In the genomic region with DNA sequence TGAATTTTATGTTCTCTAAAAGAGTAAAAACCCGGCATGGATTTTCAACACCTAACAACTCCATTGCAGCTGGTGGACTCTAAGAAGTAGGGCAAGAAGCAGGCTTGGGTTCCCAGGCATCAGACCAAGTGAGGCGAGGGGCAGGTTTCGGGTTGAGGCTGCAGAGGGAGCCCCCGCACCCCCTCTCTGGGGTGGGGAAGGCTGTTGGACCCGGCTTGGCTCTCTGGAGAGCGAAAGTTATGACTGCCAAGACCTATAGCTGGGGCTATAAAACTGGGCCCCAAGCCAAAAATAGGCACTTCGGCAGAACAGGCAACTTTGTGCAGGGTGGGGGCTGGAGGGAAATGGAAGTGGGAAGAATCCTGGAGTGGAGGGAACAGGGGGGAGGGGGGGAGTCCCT, we compare ENCODE assay signal across 8 cellular contexts. TPM values are rescaled to one million over a fixed set of nuclear protein-coding genes. Genes with fewer than 3 reads are reported as not detected.
A peak's percentile ranks its signal among the peaks of the same experiment; 100 is the strongest.
DNase-seq lines count a peak whose midpoint lies in the region; ATAC-seq and TF ChIP-seq lines count a peak whose summit lies in the region.
"Not testable (repeated sequence)": the region's sequence is repeated elsewhere in the genome, so short reads cannot be mapped to it uniquely, and the experiment has no call there.

No MANE protein-coding gene starts in this region.

- H3K4me3 ChIP-seq in BE2C (ENCODE audit: low read depth, low read length), result 0 out of 2 replicates have a peak overlapping the region, but pooled peaks have one; percentile 23
- H3K4me3 ChIP-seq in H7 (ENCODE audit: insufficient read depth, low read depth, low read length), result peak overlapping the region; percentile 45
- peak overlapping the region; percentile 79 for H3K4me3 ChIP-seq in coronary artery
- H3K4me3 ChIP-seq in iPS DF 6.9 (ENCODE audit: low read length), result peak overlapping the region; percentile 97; the same call in 1 of the 2 replicates

- not testable (repeated sequence) for ATAC-seq in activated T-helper 17 cell treated with anti-CD3 and anti-CD28 coated beads, Interleukin-2, amount 50 U/mL, for 72 hours (replicated peaks); stimulated activated memory B cell treated with anti-CD40 and anti-IgM and Interleukin-4, amounts not matched to agents 10 μg/mL and 1 μg/mL and 100 μg/mL, for 72 hours

- not testable (repeated sequence) for H3K36me3 Mint-ChIP-seq in activated T-helper 17 cell treated with anti-CD3 and anti-CD28 coated beads, Interleukin-2, amount 50 U/mL, for 72 hours (ENCODE audit: low read depth); neural crest cell (ENCODE audit: low read depth); stimulated activated memory B cell treated with anti-CD40 and anti-IgM and Interleukin-4, amounts not matched to agents 10 μg/mL and 1 μg/mL and 100 μg/mL, for 72 hours

- H3K36me3 ChIP-seq in BE2C; H7 (replicated peaks; ENCODE audit: control insufficient read depth, insufficient read depth, low read length); iPS DF 6.9 (ENCODE audit: control insufficient read depth, insufficient read depth, low read length): not testable (repeated sequence)

- peak overlapping the region; percentile 89 for H3K4me3 Mint-ChIP-seq in activated T-helper 17 cell treated with anti-CD3 and anti-CD28 coated beads, Interleukin-2, amount 50 U/mL, for 72 hours
- peak overlapping the region; percentile 93 for H3K4me3 Mint-ChIP-seq in neural crest cell
- H3K4me3 Mint-ChIP-seq in stimulated activated memory B cell treated with anti-CD40 and anti-IgM and Interleukin-4, amounts not matched to agents 10 μg/mL and 1 μg/mL and 100 μg/mL, for 72 hours, result peak overlapping the region; percentile 95

- H3K4me1 ChIP-seq in BE2C; iPS DF 6.9 (ENCODE audit: control insufficient read depth, insufficient read depth, low read length): not testable (repeated sequence)

- not testable (repeated sequence) for H3K4me1 Mint-ChIP-seq in activated T-helper 17 cell treated with anti-CD3 and anti-CD28 coated beads, Interleukin-2, amount 50 U/mL, for 72 hours
- peaks cover 16% of the 10 kb centered on the region for H3K4me1 Mint-ChIP-seq in neural crest cell
- H3K4me1 Mint-ChIP-seq in stimulated activated memory B cell treated with anti-CD40 and anti-IgM and Interleukin-4, amounts not matched to agents 10 μg/mL and 1 μg/mL and 100 μg/mL, for 72 hours, result peaks cover 42% of the 10 kb centered on the region

- H3K27ac Mint-ChIP-seq in activated T-helper 17 cell treated with anti-CD3 and anti-CD28 coated beads, Interleukin-2, amount 50 U/mL, for 72 hours; neural crest cell (ENCODE audit: unreplicated experiment): not testable (repeated sequence)
- peak overlapping the region; percentile 83 for H3K27ac Mint-ChIP-seq in stimulated activated memory B cell treated with anti-CD40 and anti-IgM and Interleukin-4, amounts not matched to agents 10 μg/mL and 1 μg/mL and 100 μg/mL, for 72 hours

- not testable (repeated sequence) for TF ChIP-seq CTCF in BE2C (IDR thresholded peaks at IDR 0.05; ENCODE audit: low read depth, low read length); coronary artery (IDR thresholded peaks at IDR 0.05); neural crest cell (conservative IDR thresholded peaks at IDR 0.05)

- H3K9me3 Mint-ChIP-seq in activated T-helper 17 cell treated with anti-CD3 and anti-CD28 coated beads, Interleukin-2, amount 50 U/mL, for 72 hours; neural crest cell; stimulated activated memory B cell treated with anti-CD40 and anti-IgM and Interleukin-4, amounts not matched to agents 10 μg/mL and 1 μg/mL and 100 μg/mL, for 72 hours: not testable (repeated sequence)

- DNase-seq in BE2C; H7; coronary artery (ENCODE audit: low spot score); iPS DF 6.9 (ENCODE audit: low read depth, low spot score); neural crest cell (ENCODE audit: low read depth, low spot score): not testable (repeated sequence)
- DNase-seq in RPMI8226, result peak; percentile 63

- H3K27ac ChIP-seq in coronary artery, result peak overlapping the region in 1 of 2 donors; percentile 76
- not testable (repeated sequence) for H3K27ac ChIP-seq in iPS DF 6.9 (ENCODE audit: low read length)

- H3K27me3 ChIP-seq in BE2C; H7 (ENCODE audit: control insufficient read depth, insufficient read depth, low read length); iPS DF 6.9 (ENCODE audit: control insufficient read depth, insufficient read depth, low read length): not testable (repeated sequence)

- H3K9me3 ChIP-seq in BE2C; iPS DF 6.9 (ENCODE audit: control insufficient read depth, insufficient read depth, low read length): not testable (repeated sequence)

- WGBS in iPS DF 6.9 (ENCODE audit: insufficient coverage, insufficient read length), result no CpG with 5 or more reads among the region's 7 CpGs

- not testable (repeated sequence) for H3K27me3 Mint-ChIP-seq in activated T-helper 17 cell treated with anti-CD3 and anti-CD28 coated beads, Interleukin-2, amount 50 U/mL, for 72 hours
- peaks cover 26% of the 10 kb centered on the region for H3K27me3 Mint-ChIP-seq in neural crest cell (ENCODE audit: low read depth)
- peaks cover 73% of the 10 kb centered on the region for H3K27me3 Mint-ChIP-seq in stimulated activated memory B cell treated with anti-CD40 and anti-IgM and Interleukin-4, amounts not matched to agents 10 μg/mL and 1 μg/mL and 100 μg/mL, for 72 hours

RNA-seq across cellular contexts. Expression of a gene that starts 1.8 kb away (rescaled TPM):
- 69.0 TPM for polyA plus RNA-seq in BE2C (2012; ENCODE audit: insufficient read depth, insufficient read length, low read depth)
- total RNA-seq in H7 (2014; rRNA removed; shearing (Covaris generic)), result 60.7 and 74.4 TPM in 2 replicates
- total RNA-seq in activated T-helper 17 cell treated with anti-CD3 and anti-CD28 coated beads, Interleukin-2, amount 50 U/mL, for 72 hours, result 1 to 10 TPM; 3.9 to 8.4 TPM
- total RNA-seq in neural crest cell, result 34.6 and 38.5 TPM in 2 replicates

Comparison
In these comparisons a context has a peak if more than half of its experiments do, and no peak if none do; other contexts are left out.
1. H3K4me3 ChIP-seq: peak in every context shown above with its lines; median percentile 97 in iPS DF 6.9; 79 in coronary artery; 45 in H7; 23 in BE2C.